Comparison of ENCODE assay signal across 9 cellular contexts in the genomic region with DNA sequence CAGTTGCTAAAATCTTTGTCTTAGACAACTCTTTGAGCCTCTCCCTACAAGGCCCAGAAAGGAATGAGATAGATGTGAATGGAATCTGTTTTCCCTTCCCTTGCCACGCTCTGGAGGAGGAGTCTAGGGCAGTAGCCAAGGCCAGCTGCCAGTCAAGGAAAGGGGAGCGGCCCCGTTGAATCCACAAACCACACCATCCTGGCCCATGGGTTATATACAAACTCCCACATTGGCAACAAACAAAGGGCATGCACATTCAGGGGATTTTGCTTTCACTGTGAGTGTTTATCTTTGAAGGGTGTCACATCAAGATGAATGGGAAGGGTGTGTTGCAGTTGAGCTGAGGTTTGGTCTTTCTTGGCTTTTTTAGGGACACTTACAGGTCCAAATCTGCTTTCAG. TPM values are rescaled to one million over a fixed set of nuclear protein-coding genes. Genes with fewer than 3 reads are reported as not detected.
DNase-seq lines count a peak whose midpoint lies in the region; ATAC-seq lines count a peak whose summit lies in the region.
"Had no signal": no experiment of that assay in that cellular context is flagged by ENCODE, and none has a peak within 500 bp of the region (broad histone marks: within the 10 kb centered on the region; RNA-seq: fewer than 3 reads in every experiment).

No MANE protein-coding gene starts in this region.

- H3K27me3 ChIP-seq in BLaER1 (no peaks in the 10 kb centered on the region), mesenchymal stem cell (ENCODE audit: control insufficient read depth in 1 of 2, insufficient read depth in 1 of 2, low read length in 2 of 2) (no peaks in the 10 kb centered on the region)
- H3K27me3 ChIP-seq: vagina had no signal

- peaks cover 12% of the 10 kb centered on the region; the same call in 1 of the 2 replicates for H3K9me3 ChIP-seq in BLaER1
- H3K9me3 ChIP-seq in KOPT-K1 (ENCODE audit: insufficient read depth, low read length, poor library complexity, severe bottlenecking), result peaks cover 16% of the 10 kb centered on the region
- H3K9me3 ChIP-seq in mesenchymal stem cell (ENCODE audit: control insufficient read depth, low read length), result no peaks in the 10 kb centered on the region
- H3K9me3 ChIP-seq: vagina had no signal

- H4K8ac ChIP-seq in mesenchymal stem cell (ENCODE audit: low read length), result peak overlapping the region; percentile 70

- H3K4me3 ChIP-seq in BLaER1 (no peak overlapping the region), mesenchymal stem cell (ENCODE audit: insufficient read depth in 1 of 2, low read depth in 1 of 2, low read length in 2 of 2) (no peak overlapping the region)
- H3K4me3 ChIP-seq: vagina had no signal

- H2BK12ac ChIP-seq in mesenchymal stem cell (ENCODE audit: low read length in 2 of 2), result no peak overlapping the region

- H3K14ac ChIP-seq in mesenchymal stem cell (ENCODE audit: low read length in 2 of 2), result no peak overlapping the region

- no CpG with 5 or more reads among the region's 3 CpGs for WGBS in mesenchymal stem cell

- H2BK120ac ChIP-seq in mesenchymal stem cell (ENCODE audit: low read depth, low read length), result no peak overlapping the region

- no peak overlapping the region for H3K23ac ChIP-seq in mesenchymal stem cell (ENCODE audit: low read length in 2 of 2)

- no peak overlapping the region for H3K9ac ChIP-seq in BLaER1
- no peak overlapping the region for H3K9ac ChIP-seq in mesenchymal stem cell (ENCODE audit: low read length)

- peak overlapping the region; percentile 12 for H3K27ac ChIP-seq in BLaER1
- peak overlapping the region; percentile 99 for H3K27ac ChIP-seq in KOPT-K1 (ENCODE audit: low read depth, low read length, poor library complexity, severe bottlenecking)
- H3K27ac ChIP-seq in mesenchymal stem cell (ENCODE audit: low read length, poor library complexity, severe bottlenecking), result no peak overlapping the region
- H3K27ac ChIP-seq in substantia nigra (ENCODE audit: low read depth, low read length, poor library complexity, severe bottlenecking), result no peak overlapping the region
- H3K27ac ChIP-seq: vagina had no signal

- no peak overlapping the region for H3K4ac ChIP-seq in mesenchymal stem cell (ENCODE audit: low read depth in 1 of 2, low read length in 2 of 2)

- H4K91ac ChIP-seq in mesenchymal stem cell (ENCODE audit: low read length), result no peak overlapping the region

- no peak overlapping the region for H2BK5ac ChIP-seq in mesenchymal stem cell (ENCODE audit: low read depth, low read length, poor library complexity, severe bottlenecking)

- peaks cover 37% of the 10 kb centered on the region for H3K36me3 ChIP-seq in BLaER1
- H3K36me3 ChIP-seq in KOPT-K1 (ENCODE audit: insufficient read depth, low read length), result peaks cover 27% of the 10 kb centered on the region
- no peaks in the 10 kb centered on the region for H3K36me3 ChIP-seq in mesenchymal stem cell (ENCODE audit: control insufficient read depth in 1 of 2, insufficient read depth in 2 of 2, low read depth in 1 of 2, low read length in 2 of 2)
- H3K36me3 ChIP-seq: vagina had no signal

- H3K18ac ChIP-seq in mesenchymal stem cell (ENCODE audit: low read depth in 1 of 2, low read length in 2 of 2), result peak overlapping the region; percentile 30 to 63

- H2BK15ac ChIP-seq in mesenchymal stem cell (ENCODE audit: low read depth, poor library complexity, severe bottlenecking), result no peak overlapping the region

- H3K4me1 ChIP-seq in BLaER1, result peaks cover 91% of the 10 kb centered on the region
- peaks cover 9% of the 10 kb centered on the region for H3K4me1 ChIP-seq in mesenchymal stem cell (ENCODE audit: control insufficient read depth, insufficient read depth, low read depth, low read length)

- DNase-seq in amniotic epithelial cell (ENCODE audit: low read depth), result peak; percentile 81
- peak; percentile 63 for DNase-seq in mesenchymal stem cell
- no peak for DNase-seq in substantia nigra (lab: John Stamatoyannopoulos, UW)

- ATAC-seq in GM19452 (IDR thresholded peaks at IDR 0.05; ENCODE audit: unreplicated experiment), result no peak
- ATAC-seq in HG03139 (IDR thresholded peaks at IDR 0.05; ENCODE audit: unreplicated experiment), result no peak
- ATAC-seq in HG03378 (IDR thresholded peaks at IDR 0.05; ENCODE audit: unreplicated experiment), result no peak

- H3K4me2 ChIP-seq in BLaER1, result peak overlapping the region; percentile 2; the same call in 1 of the 2 replicates
- H3K4me2 ChIP-seq in mesenchymal stem cell (ENCODE audit: low read length, poor library complexity, severe bottlenecking), result no peak overlapping the region

- peak overlapping the region; percentile 7 for H2AFZ ChIP-seq in mesenchymal stem cell (ENCODE audit: low read depth, low read length)

- no peaks in the 10 kb centered on the region for H3K79me1 ChIP-seq in mesenchymal stem cell (replicated peaks; ENCODE audit: low read length, poor library complexity, severe bottlenecking)

- H2AK5ac ChIP-seq in mesenchymal stem cell (ENCODE audit: low read length, severe bottlenecking), result no peak overlapping the region

- H4K20me1 ChIP-seq in BLaER1, result no peaks in the 10 kb centered on the region

RNA-seq across cellular contexts. Expression of gene CASP8, which starts 6.0 kb away (rescaled TPM):
- polyA plus RNA-seq in mesenchymal stem cell (2013, experiment 1 of 2), result 12.5 TPM
- polyA plus RNA-seq in mesenchymal stem cell (2013, experiment 2 of 2), result 10.6 TPM

Comparison
In these comparisons a context has a peak if more than half of its experiments do, and no peak if none do; other contexts are left out.
1. H3K27ac ChIP-seq: peak in BLaER1 (single experiment) and KOPT-K1 (single experiment); none in mesenchymal stem cell (single experiment) and substantia nigra (single experiment).
2. DNase-seq: peak in amniotic epithelial cell (single experiment) and mesenchymal stem cell (single experiment); none in substantia nigra (0 of 49).